24 cellular contexts compared by ENCODE assay signal in the genomic region with DNA sequence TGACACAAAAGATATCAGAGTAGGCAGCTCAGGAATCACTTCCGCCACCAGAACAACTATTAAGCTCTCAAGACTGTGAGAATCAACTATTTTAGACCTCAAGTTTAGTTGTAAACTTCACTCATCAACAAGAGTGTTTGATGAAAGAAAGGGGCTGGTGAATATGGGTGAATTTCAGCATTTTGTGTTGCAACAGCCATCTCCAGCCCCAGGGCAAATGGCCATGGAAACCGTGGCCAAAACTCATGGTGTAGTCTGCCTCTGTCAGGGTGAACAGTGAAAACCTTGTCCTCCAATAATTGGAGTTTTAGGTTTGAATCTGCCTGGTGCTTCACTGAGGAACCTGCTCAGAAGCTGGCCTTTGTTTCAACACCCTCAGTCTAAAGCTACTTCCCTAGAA.
"Had no signal": no experiment of that assay in that cellular context is flagged by ENCODE, and none has a peak within 500 bp of the region (broad histone marks: within the 10 kb centered on the region; RNA-seq: fewer than 3 reads in every experiment).

No MANE protein-coding gene starts in this region.

- H3K27me3 ChIP-seq: esophagus muscularis mucosa, heart right ventricle, left lung, tibial artery had no signal

- FAIRE-seq: astrocyte, colon had no signal

- H3K36me3 ChIP-seq: esophagus muscularis mucosa, heart right ventricle, left lung, right lobe of liver, tibial artery had no signal

- H3K9me3 ChIP-seq: right lobe of liver had no signal

- H3K4me1 ChIP-seq: esophagus muscularis mucosa, heart right ventricle, left lung, right lobe of liver, tibial artery had no signal

- H3K27ac ChIP-seq: esophagus muscularis mucosa, heart right ventricle, left lung, right lobe of liver, skin epidermis, tibial artery had no signal

- ATAC-seq: activated T-cell treated with anti-CD3 and anti-CD28 coated beads, Interleukin-2, amount 50 U/mL, for 4 hours; heart right ventricle; left lung; right lobe of liver; stimulated activated effector memory CD8-positive, alpha-beta T cell treated with anti-CD3 and anti-CD28 coated beads, Interleukin-12 subunit alpha, Interleukin-12 subunit beta, amount 100 ng/mL, for 72 hours; stimulated activated naive CD8-positive, alpha-beta T cell treated with anti-CD3 and anti-CD28 coated beads, Interleukin-15, amount 100 ng/mL, for 72 hours had no signal

- H3K4me3 ChIP-seq: esophagus muscularis mucosa, heart right ventricle, left lung, lung, right lobe of liver, skin epidermis, tibial artery had no signal

- DNase-seq: activated B cell treated with CpG ODN at 0.5 μM for 24 hours; activated CD4-positive, alpha-beta T cell treated with anti-CD3 and anti-CD28 coated beads for 4 hours; activated CD4-positive, alpha-beta T cell treated with anti-CD3 and anti-CD28 coated beads, Interleukin-2, amount 50 U/mL, for 48 hours; activated CD8-positive, alpha-beta memory T cell treated with anti-CD3 and anti-CD28 coated beads, Interleukin-2, amount 50 U/mL, for 48 hours; activated naive CD4-positive, alpha-beta T cell; activated naive CD8-positive, alpha-beta T cell treated with anti-CD3 and anti-CD28 coated beads for 36 hours; activated T-cell treated with anti-CD3 and anti-CD28 coated beads, Interleukin-2, amount 50 U/mL, for 4 hours; effector memory CD4-positive, alpha-beta T cell; heart right ventricle; left lung; midbrain; nephron progenitor cell; posterior cingulate gyrus; right lobe of liver; stimulated activated CD4-positive, alpha-beta T cell treated with anti-CD3 and anti-CD28 coated beads, Interleukin-2, amount 100 ng/mL, for 24 hours; stimulated activated naive CD8-positive, alpha-beta T cell treated with anti-CD3 and anti-CD28 coated beads, Interleukin-15, amount 100 ng/mL, for 72 hours; T1000; tibial artery had no signal
